Comparison of ENCODE assay signal across 1 cellular context in the genomic region with DNA sequence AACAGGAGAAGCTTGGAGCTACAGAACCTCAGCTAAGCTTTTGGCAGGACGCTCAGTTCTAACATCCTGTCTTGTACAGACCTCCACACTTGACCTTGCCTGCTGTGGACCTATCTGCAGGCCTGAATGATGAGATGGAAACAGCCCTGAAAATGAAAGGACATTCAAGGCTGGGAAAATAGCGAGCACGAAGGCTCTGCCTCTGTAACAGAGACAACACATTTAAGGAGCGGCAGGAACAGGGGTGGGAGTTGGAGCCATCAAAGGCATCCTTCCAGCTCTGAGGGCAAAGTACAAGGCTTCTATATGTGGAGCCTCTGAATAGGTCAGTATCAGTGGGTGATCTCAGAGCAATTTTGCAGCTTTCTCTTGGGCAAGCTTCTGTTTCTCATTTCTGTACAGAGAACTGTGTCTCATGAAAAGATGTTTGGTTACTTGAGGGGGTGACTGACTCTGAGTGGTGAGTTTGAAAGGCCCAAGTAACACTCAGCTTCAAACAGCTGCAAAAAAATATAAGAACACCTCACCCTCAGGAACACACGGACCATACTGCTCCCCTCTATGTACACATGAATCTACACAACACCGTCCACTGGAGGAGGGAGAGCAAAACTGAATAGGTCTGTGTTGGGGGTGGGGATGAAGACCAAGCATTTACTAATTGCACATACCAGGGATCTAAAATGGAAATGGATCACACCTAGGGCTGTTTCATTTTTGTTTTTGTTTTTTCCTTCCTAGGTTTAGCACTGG.
TF ChIP-seq lines count a peak whose summit lies in the region.

No MANE protein-coding gene starts in this region.

TF ChIP-seq in HepG2, 621 proteins besides CTCF, POLR2A, EP300 and RAD21 (continued from another document):
- TF ChIP-seq ZNF205 (CRISPR knock-in tag; IDR thresholded peaks at IDR 0.05) (0 out of 2 replicates have a peak, but pooled peaks have one; percentile 25), ZNF253 (CRISPR knock-in tag; IDR thresholded peaks at IDR 0.05; ENCODE audit: borderline replicate concordance) (no peak), SOX6 (IDR thresholded peaks at IDR 0.05) (no peak), SOX6 (CRISPR knock-in tag; IDR thresholded peaks at IDR 0.05) (peak; percentile 21; the same call in 1 of the 2 replicates), TCF7 (IDR thresholded peaks at IDR 0.05; ENCODE audit: low read depth) (peak; percentile 38; the same call in 1 of the 2 replicates), RFXAP (CRISPR knock-in tag; IDR thresholded peaks at IDR 0.05; ENCODE audit: borderline replicate concordance) (no peak), ZMAT3 (CRISPR knock-in tag; conservative IDR thresholded peaks at IDR 0.05) (no peak), ZNF670 (CRISPR knock-in tag; IDR thresholded peaks at IDR 0.05; ENCODE audit: borderline replicate concordance) (no peak), MTF2 (CRISPR knock-in tag; IDR thresholded peaks at IDR 0.05; ENCODE audit: borderline replicate concordance) (no peak), ZNF333 (CRISPR knock-in tag; IDR thresholded peaks at IDR 0.05; ENCODE audit: borderline replicate concordance) (no peak), HDAC2 (CRISPR knock-in tag; IDR thresholded peaks at IDR 0.05) (peak; percentile 52; the same call in 1 of the 2 replicates), NR2F1 (CRISPR knock-in tag; IDR thresholded peaks at IDR 0.05) (0 out of 4 replicates have a peak, but pooled peaks of 1 of the 2 experiments have one; percentile 22), SNAI1 (CRISPR knock-in tag; IDR thresholded peaks at IDR 0.05; ENCODE audit: borderline replicate concordance) (no peak), SAP130 (CRISPR knock-in tag; IDR thresholded peaks at IDR 0.05; ENCODE audit: low read depth) (0 out of 2 replicates have a peak, but pooled peaks have one; percentile 8), NONO (IDR thresholded peaks at IDR 0.05) (no peak), NONO (CRISPR knock-in tag; conservative IDR thresholded peaks at IDR 0.05) (no peak), FOXA1 (IDR thresholded peaks at IDR 0.05) (no peak), FOXA1 (CRISPR knock-in tag; IDR thresholded peaks at IDR 0.05) (peak; percentile 27; the same call in 1 of the 2 replicates), PHF21A (CRISPR knock-in tag; IDR thresholded peaks at IDR 0.05) (peak; percentile 20; the same call in 1 of the 2 replicates), ZNF224 (CRISPR knock-in tag; IDR thresholded peaks at IDR 0.05) (no peak), ZNF747 (CRISPR knock-in tag; IDR thresholded peaks at IDR 0.05; ENCODE audit: borderline replicate concordance) (no peak), ZNF839 (CRISPR knock-in tag; IDR thresholded peaks at IDR 0.05; ENCODE audit: borderline replicate concordance) (no peak)
- TF ChIP-seq, protein P1, sequence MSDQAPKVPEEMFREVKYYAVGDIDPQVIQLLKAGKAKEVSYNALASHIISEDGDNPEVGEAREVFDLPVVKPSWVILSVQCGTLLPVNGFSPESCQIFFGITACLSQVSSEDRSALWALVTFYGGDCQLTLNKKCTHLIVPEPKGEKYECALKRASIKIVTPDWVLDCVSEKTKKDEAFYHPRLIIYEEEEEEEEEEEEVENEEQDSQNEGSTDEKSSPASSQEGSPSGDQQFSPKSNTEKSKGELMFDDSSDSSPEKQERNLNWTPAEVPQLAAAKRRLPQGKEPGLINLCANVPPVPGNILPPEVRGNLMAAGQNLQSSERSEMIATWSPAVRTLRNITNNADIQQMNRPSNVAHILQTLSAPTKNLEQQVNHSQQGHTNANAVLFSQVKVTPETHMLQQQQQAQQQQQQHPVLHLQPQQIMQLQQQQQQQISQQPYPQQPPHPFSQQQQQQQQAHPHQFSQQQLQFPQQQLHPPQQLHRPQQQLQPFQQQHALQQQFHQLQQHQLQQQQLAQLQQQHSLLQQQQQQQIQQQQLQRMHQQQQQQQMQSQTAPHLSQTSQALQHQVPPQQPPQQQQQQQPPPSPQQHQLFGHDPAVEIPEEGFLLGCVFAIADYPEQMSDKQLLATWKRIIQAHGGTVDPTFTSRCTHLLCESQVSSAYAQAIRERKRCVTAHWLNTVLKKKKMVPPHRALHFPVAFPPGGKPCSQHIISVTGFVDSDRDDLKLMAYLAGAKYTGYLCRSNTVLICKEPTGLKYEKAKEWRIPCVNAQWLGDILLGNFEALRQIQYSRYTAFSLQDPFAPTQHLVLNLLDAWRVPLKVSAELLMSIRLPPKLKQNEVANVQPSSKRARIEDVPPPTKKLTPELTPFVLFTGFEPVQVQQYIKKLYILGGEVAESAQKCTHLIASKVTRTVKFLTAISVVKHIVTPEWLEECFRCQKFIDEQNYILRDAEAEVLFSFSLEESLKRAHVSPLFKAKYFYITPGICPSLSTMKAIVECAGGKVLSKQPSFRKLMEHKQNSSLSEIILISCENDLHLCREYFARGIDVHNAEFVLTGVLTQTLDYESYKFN (CRISPR knock-in tag; conservative IDR thresholded peaks at IDR 0.05) = peak; percentile 21; the same call in 1 of the 2 replicates
- TF ChIP-seq, protein P2, sequence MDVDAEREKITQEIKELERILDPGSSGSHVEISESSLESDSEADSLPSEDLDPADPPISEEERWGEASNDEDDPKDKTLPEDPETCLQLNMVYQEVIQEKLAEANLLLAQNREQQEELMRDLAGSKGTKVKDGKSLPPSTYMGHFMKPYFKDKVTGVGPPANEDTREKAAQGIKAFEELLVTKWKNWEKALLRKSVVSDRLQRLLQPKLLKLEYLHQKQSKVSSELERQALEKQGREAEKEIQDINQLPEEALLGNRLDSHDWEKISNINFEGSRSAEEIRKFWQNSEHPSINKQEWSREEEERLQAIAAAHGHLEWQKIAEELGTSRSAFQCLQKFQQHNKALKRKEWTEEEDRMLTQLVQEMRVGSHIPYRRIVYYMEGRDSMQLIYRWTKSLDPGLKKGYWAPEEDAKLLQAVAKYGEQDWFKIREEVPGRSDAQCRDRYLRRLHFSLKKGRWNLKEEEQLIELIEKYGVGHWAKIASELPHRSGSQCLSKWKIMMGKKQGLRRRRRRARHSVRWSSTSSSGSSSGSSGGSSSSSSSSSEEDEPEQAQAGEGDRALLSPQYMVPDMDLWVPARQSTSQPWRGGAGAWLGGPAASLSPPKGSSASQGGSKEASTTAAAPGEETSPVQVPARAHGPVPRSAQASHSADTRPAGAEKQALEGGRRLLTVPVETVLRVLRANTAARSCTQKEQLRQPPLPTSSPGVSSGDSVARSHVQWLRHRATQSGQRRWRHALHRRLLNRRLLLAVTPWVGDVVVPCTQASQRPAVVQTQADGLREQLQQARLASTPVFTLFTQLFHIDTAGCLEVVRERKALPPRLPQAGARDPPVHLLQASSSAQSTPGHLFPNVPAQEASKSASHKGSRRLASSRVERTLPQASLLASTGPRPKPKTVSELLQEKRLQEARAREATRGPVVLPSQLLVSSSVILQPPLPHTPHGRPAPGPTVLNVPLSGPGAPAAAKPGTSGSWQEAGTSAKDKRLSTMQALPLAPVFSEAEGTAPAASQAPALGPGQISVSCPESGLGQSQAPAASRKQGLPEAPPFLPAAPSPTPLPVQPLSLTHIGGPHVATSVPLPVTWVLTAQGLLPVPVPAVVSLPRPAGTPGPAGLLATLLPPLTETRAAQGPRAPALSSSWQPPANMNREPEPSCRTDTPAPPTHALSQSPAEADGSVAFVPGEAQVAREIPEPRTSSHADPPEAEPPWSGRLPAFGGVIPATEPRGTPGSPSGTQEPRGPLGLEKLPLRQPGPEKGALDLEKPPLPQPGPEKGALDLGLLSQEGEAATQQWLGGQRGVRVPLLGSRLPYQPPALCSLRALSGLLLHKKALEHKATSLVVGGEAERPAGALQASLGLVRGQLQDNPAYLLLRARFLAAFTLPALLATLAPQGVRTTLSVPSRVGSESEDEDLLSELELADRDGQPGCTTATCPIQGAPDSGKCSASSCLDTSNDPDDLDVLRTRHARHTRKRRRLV (CRISPR knock-in tag; IDR thresholded peaks at IDR 0.05) = no peak
- TF ChIP-seq, protein P3, sequence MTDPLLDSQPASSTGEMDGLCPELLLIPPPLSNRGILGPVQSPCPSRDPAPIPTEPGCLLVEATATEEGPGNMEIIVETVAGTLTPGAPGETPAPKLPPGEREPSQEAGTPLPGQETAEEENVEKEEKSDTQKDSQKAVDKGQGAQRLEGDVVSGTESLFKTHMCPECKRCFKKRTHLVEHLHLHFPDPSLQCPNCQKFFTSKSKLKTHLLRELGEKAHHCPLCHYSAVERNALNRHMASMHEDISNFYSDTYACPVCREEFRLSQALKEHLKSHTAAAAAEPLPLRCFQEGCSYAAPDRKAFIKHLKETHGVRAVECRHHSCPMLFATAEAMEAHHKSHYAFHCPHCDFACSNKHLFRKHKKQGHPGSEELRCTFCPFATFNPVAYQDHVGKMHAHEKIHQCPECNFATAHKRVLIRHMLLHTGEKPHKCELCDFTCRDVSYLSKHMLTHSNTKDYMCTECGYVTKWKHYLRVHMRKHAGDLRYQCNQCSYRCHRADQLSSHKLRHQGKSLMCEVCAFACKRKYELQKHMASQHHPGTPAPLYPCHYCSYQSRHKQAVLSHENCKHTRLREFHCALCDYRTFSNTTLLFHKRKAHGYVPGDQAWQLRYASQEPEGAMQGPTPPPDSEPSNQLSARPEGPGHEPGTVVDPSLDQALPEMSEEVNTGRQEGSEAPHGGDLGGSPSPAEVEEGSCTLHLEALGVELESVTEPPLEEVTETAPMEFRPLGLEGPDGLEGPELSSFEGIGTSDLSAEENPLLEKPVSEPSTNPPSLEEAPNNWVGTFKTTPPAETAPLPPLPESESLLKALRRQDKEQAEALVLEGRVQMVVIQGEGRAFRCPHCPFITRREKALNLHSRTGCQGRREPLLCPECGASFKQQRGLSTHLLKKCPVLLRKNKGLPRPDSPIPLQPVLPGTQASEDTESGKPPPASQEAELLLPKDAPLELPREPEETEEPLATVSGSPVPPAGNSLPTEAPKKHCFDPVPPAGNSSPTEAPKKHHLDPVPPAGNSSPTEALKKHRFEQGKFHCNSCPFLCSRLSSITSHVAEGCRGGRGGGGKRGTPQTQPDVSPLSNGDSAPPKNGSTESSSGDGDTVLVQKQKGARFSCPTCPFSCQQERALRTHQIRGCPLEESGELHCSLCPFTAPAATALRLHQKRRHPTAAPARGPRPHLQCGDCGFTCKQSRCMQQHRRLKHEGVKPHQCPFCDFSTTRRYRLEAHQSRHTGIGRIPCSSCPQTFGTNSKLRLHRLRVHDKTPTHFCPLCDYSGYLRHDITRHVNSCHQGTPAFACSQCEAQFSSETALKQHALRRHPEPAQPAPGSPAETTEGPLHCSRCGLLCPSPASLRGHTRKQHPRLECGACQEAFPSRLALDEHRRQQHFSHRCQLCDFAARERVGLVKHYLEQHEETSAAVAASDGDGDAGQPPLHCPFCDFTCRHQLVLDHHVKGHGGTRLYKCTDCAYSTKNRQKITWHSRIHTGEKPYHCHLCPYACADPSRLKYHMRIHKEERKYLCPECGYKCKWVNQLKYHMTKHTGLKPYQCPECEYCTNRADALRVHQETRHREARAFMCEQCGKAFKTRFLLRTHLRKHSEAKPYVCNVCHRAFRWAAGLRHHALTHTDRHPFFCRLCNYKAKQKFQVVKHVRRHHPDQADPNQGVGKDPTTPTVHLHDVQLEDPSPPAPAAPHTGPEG (CRISPR knock-in tag; IDR thresholded peaks at IDR 0.05) = no peak
- TF ChIP-seq, protein P4, sequence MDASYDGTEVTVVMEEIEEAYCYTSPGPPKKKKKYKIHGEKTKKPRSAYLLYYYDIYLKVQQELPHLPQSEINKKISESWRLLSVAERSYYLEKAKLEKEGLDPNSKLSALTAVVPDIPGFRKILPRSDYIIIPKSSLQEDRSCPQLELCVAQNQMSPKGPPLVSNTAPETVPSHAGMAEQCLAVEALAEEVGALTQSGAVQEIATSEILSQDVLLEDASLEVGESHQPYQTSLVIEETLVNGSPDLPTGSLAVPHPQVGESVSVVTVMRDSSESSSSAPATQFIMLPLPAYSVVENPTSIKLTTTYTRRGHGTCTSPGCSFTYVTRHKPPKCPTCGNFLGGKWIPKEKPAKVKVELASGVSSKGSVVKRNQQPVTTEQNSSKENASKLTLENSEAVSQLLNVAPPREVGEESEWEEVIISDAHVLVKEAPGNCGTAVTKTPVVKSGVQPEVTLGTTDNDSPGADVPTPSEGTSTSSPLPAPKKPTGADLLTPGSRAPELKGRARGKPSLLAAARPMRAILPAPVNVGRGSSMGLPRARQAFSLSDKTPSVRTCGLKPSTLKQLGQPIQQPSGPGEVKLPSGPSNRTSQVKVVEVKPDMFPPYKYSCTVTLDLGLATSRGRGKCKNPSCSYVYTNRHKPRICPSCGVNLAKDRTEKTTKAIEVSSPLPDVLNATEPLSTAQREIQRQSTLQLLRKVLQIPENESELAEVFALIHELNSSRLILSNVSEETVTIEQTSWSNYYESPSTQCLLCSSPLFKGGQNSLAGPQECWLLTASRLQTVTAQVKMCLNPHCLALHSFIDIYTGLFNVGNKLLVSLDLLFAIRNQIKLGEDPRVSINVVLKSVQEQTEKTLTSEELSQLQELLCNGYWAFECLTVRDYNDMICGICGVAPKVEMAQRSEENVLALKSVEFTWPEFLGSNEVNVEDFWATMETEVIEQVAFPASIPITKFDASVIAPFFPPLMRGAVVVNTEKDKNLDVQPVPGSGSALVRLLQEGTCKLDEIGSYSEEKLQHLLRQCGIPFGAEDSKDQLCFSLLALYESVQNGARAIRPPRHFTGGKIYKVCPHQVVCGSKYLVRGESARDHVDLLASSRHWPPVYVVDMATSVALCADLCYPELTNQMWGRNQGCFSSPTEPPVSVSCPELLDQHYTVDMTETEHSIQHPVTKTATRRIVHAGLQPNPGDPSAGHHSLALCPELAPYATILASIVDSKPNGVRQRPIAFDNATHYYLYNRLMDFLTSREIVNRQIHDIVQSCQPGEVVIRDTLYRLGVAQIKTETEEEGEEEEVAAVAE (CRISPR knock-in tag; IDR thresholded peaks at IDR 0.05; ENCODE audit: borderline replicate concordance) = no peak
